ENCODE assay signal across 16 cellular contexts in genomic region chr9:114029311-114030170, GRCh38. TPM values are rescaled to one million over a fixed set of nuclear protein-coding genes. Genes with fewer than 3 reads are reported as not detected.
DNase-seq lines count a peak whose midpoint lies in the region; ATAC-seq and TF ChIP-seq lines count a peak whose summit lies in the region.
"Had no signal": no experiment of that assay in that cellular context is flagged by ENCODE, and none has a peak within 500 bp of the region (broad histone marks: within the 10 kb centered on the region; RNA-seq: fewer than 3 reads in every experiment).

No MANE protein-coding gene starts in this region.

- TF ChIP-seq CTCF in body of pancreas (IDR thresholded peaks at IDR 0.05), result no peak

- no peak overlapping the region for H3K18ac ChIP-seq in neuronal stem cell (ENCODE audit: low read length)

- no peak overlapping the region for H3K23ac ChIP-seq in neuronal stem cell (ENCODE audit: low read depth, low read length, poor library complexity)

- no peak overlapping the region for H2AK5ac ChIP-seq in neuronal stem cell (ENCODE audit: low read depth, low read length)

- H2BK5ac ChIP-seq in neuronal stem cell (ENCODE audit: low read length), result peak overlapping the region; percentile 12

- peaks cover 1% of the 10 kb centered on the region for H3K79me1 ChIP-seq in neuronal stem cell (ENCODE audit: low read depth, low read length)

- H3K4me2 ChIP-seq in neuronal stem cell (ENCODE audit: insufficient read depth, low read length, poor library complexity, severe bottlenecking), result no peak overlapping the region

- no peak overlapping the region for H2BK120ac ChIP-seq in neuronal stem cell (ENCODE audit: low read depth, low read length)

- no peak overlapping the region for H2BK15ac ChIP-seq in neuronal stem cell (ENCODE audit: low read length)

- H3K27me3 Mint-ChIP-seq in effector memory CD8-positive, alpha-beta T cell, result peaks cover 8 to 15% of the 10 kb centered on the region in 2 donors

- intact Hi-C loops in body of pancreas (cut with DNase I), result loop anchor here (10.0 kb wide), 1 partner anchor 215 kb away; no protein-coding TSS in a partner anchor

- no peaks in the 10 kb centered on the region for H3K36me3 ChIP-seq in body of pancreas (replicated peaks in 1 of 2; ENCODE audit: insufficient read depth in 1 of 2, low read depth in 2 of 2)
- H3K36me3 ChIP-seq in neuronal stem cell (replicated peaks in 1 of 2; ENCODE audit: control insufficient read depth in 2 of 2, insufficient read depth in 2 of 2, low read length in 2 of 2), result peaks cover 39 to 80% of the 10 kb centered on the region in 2 donors

- ATAC-seq in body of pancreas (no peak), HG03045 (IDR thresholded peaks at IDR 0.05; ENCODE audit: unreplicated experiment) (no peak)
- no peak for ATAC-seq in effector memory CD8-positive, alpha-beta T cell (replicated peaks)

- no peak overlapping the region for H2BK12ac ChIP-seq in neuronal stem cell (ENCODE audit: low read length)

- H3K4me3 Mint-ChIP-seq in effector memory CD8-positive, alpha-beta T cell, result no peak overlapping the region

- H3K27ac Mint-ChIP-seq in effector memory CD8-positive, alpha-beta T cell, result no peak overlapping the region

- H4K91ac ChIP-seq in neuronal stem cell (ENCODE audit: low read depth, low read length, poor library complexity), result no peak overlapping the region

- no peak overlapping the region for H3K9ac ChIP-seq in neuronal stem cell (ENCODE audit: low read depth, low read length, poor library complexity)

- TF ChIP-seq POLR2A in body of pancreas (IDR thresholded peaks at IDR 0.05), result no peak

- no peaks in the 10 kb centered on the region for H3K9me3 ChIP-seq in body of pancreas
- peaks cover 0 to 4% of the 10 kb centered on the region in 2 donors for H3K9me3 ChIP-seq in neuronal stem cell (replicated peaks in 1 of 2; ENCODE audit: control insufficient read depth in 2 of 2, insufficient read depth in 1 of 2, low read depth in 1 of 2, low read length in 2 of 2)

- H3K14ac ChIP-seq in neuronal stem cell (ENCODE audit: low read length), result no peak overlapping the region

- H3K27me3 ChIP-seq in body of pancreas (no peaks in the 10 kb centered on the region), neuronal stem cell (ENCODE audit: control insufficient read depth in 3 of 3, insufficient read depth in 3 of 3, low read depth in 1 of 3, low read length in 3 of 3) (no peaks in the 10 kb centered on the region)

- WGBS in body of pancreas, 2 donors, result 85 to 86% methylated on average over 12 of the region's 12 CpGs
- WGBS in neuronal stem cell (ENCODE audit: extremely low coverage in 2 of 2, insufficient read length in 2 of 2, insufficient replicate concordance in 1 of 2), 2 donors, result no CpG with 5 or more reads among the region's 12 CpGs

- H3K36me3 Mint-ChIP-seq in effector memory CD8-positive, alpha-beta T cell (ENCODE audit: insufficient read depth), result no peaks in the 10 kb centered on the region

- no peak overlapping the region for H2AFZ ChIP-seq in neuronal stem cell (ENCODE audit: low read length)

- H3K4me3 ChIP-seq in body of pancreas (no peak overlapping the region), neuronal stem cell (ENCODE audit: low read length in 2 of 2) (no peak overlapping the region)

- DNase-seq in D341Med (ENCODE audit: low spot score) (peak; percentile 4), body of pancreas (peak in 3 of 4 donors; percentile 1 to 5 (median 3)), islet precursor cell (peak; percentile 41), neuronal stem cell (ENCODE audit: low spot score) (no peak), NCI-H146 treated with DMSO at 0.1 percent for 48 hours (lab: John Stamatoyannopoulos, UW; ENCODE audit: unreplicated experiment) (no peak)
- no peak for DNase-seq in effector memory CD8-positive, alpha-beta T cell
- DNase-seq: DMS153, HCEC 1CT, IMR-90, Kasumi-1, NCI-H1105 treated with DMSO at 0.1 percent for 48 hours, NCI-H187 treated with DMSO at 0.1 percent for 48 hours, NCI-H2171 treated with DMSO at 0.1 percent for 48 hours, NCI-H510A, SHP77 had no signal

- no peak overlapping the region for H4K8ac ChIP-seq in neuronal stem cell (ENCODE audit: low read depth, low read length)

- peaks cover 3 to 5% of the 10 kb centered on the region in 2 donors for H3K9me3 Mint-ChIP-seq in effector memory CD8-positive, alpha-beta T cell

- H3K4ac ChIP-seq in neuronal stem cell (ENCODE audit: low read length), result no peak overlapping the region

- no peaks in the 10 kb centered on the region for H3K4me1 ChIP-seq in body of pancreas
- peaks cover 0 to 11% of the 10 kb centered on the region in 2 donors for H3K4me1 ChIP-seq in neuronal stem cell (ENCODE audit: control insufficient read depth in 2 of 2, insufficient read depth in 1 of 2, low read depth in 1 of 2, low read length in 2 of 2)

- no peaks in the 10 kb centered on the region for H3K4me1 Mint-ChIP-seq in effector memory CD8-positive, alpha-beta T cell (ENCODE audit: low read depth in 2 of 2)

- H3K27ac ChIP-seq in body of pancreas (no peak overlapping the region), neuronal stem cell (replicated peaks; ENCODE audit: low read length) (no peak overlapping the region)

RNA-seq across cellular contexts. Expression of gene AMBP, which starts 48.6 kb away (rescaled TPM):
- total RNA-seq in body of pancreas, result 100 to 1,000 TPM in 1 of 2 donors, 10 to 100 TPM in 1; 53.4 to 307 TPM
- polyA plus RNA-seq in neuronal stem cell (2013, experiment 1 of 2), result 0.06 TPM
- 0.11 TPM for polyA plus RNA-seq in neuronal stem cell (2013, experiment 2 of 2)
- total RNA-seq: IMR-90 had no signal
- polyA plus RNA-seq: IMR-90 had no signal

Comparison
In these comparisons a context has a peak if more than half of its experiments do, and no peak if none do; other contexts are left out.
1. DNase-seq: peak in D341Med (single experiment), body of pancreas (3 of 4) and islet precursor cell (single experiment); none in neuronal stem cell (single experiment), NCI-H146 treated with DMSO at 0.1 percent for 48 hours (single experiment) and effector memory CD8-positive, alpha-beta T cell (0 of 3).